In genomic region chr1:28248273-28249012, GRCh38 we compare ENCODE assay signal across 8 cellular contexts. TPM values are rescaled to one million over a fixed set of nuclear protein-coding genes. Genes with fewer than 3 reads are reported as not detected.
A peak's percentile ranks its signal among the peaks of the same experiment; 100 is the strongest.
DNase-seq lines count a peak whose midpoint lies in the region; ATAC-seq and TF ChIP-seq lines count a peak whose summit lies in the region.

No MANE protein-coding gene starts in this region.

- no peak for TF ChIP-seq EP300 in stomach (IDR thresholded peaks at IDR 0.05)

- H3K36me3 ChIP-seq in neuron (ENCODE audit: insufficient read depth, low read length) (no peaks in the 10 kb centered on the region), stomach (no peaks in the 10 kb centered on the region)

- H3K27me3 ChIP-seq in foreskin keratinocyte (no peaks in the 10 kb centered on the region), neuron (ENCODE audit: insufficient read depth, low read length) (no peaks in the 10 kb centered on the region), stomach (no peaks in the 10 kb centered on the region)

- H3K4me1 ChIP-seq in foreskin keratinocyte (peaks cover 32% of the 10 kb centered on the region), neuron (ENCODE audit: insufficient read depth, low read length) (peaks cover 21% of the 10 kb centered on the region), stomach (peaks cover 35 to 73% (median 55%) of the 10 kb centered on the region in 4 donors)

- WGBS in stomach, 5 donors = 1 to 4% (median 2%) methylated on average over 12 of the region's 12 CpGs

- TF ChIP-seq POLR2A in stomach (IDR thresholded peaks at IDR 0.05) = no peak

- H3K27ac ChIP-seq in foreskin keratinocyte = no peak overlapping the region
- H3K27ac ChIP-seq in stomach = peak overlapping the region; percentile 85 to 96 (median 89)

- no peaks in the 10 kb centered on the region for H3K9me3 ChIP-seq in neuron (ENCODE audit: low read length)
- H3K9me3 ChIP-seq in stomach = no peaks in the 10 kb centered on the region

- intact Hi-C loops in stomach (cut with DNase I; ENCODE audit: low total_unique reads) = no loop called here

- DNase-seq in GM04503 (ENCODE audit: low read depth) = peak; percentile 37
- DNase-seq in LoVo (ENCODE audit: low spot score) = peak; percentile 78
- peak; percentile 62 to 64 for DNase-seq in SHP77 (lab: John Stamatoyannopoulos, UW)
- DNase-seq in activated gamma-delta T cell treated with anti-CD3 and anti-CD28 coated beads, Interleukin-2, amount 50 U/mL, for 16 hours (ENCODE audit: low read depth) = peak; percentile 70
- DNase-seq in foreskin keratinocyte = peak; percentile 43 to 70
- peak; percentile 88 for DNase-seq in stomach

- H3K4me3 ChIP-seq in neuron (ENCODE audit: low read length) = peak overlapping the region; percentile 3
- H3K4me3 ChIP-seq in stomach = peak overlapping the region in 3 of 4 donors; percentile 7 to 21 (median 16)

- H2AFZ ChIP-seq in neuron (ENCODE audit: low read depth, low read length) = peak overlapping the region; percentile 10

- TF ChIP-seq CTCF in foreskin keratinocyte (conservative IDR thresholded peaks at IDR 0.05) (peak; percentile 90), stomach (IDR thresholded peaks at IDR 0.05) (peak in 5 of 7 experiments; percentile 76 to 95 (median 90))

- peak; percentile 31 for ATAC-seq in foreskin keratinocyte
- ATAC-seq in HG02763 (IDR thresholded peaks at IDR 0.05; ENCODE audit: unreplicated experiment) = no peak

RNA-seq across cellular contexts. Expression of gene SESN2, which starts 10.9 kb away (rescaled TPM):
- total RNA-seq in foreskin keratinocyte = 13.0 and 15.6 TPM in 2 replicates
- polyA plus RNA-seq in foreskin keratinocyte = 10.3 and 10.8 TPM in 2 replicates
- total RNA-seq in stomach = 10 to 100 TPM in 1 of 5 donors, 1 to 10 TPM in 4; 2.3 to 20.3 (median 3.3) TPM
- 10 to 100 TPM in 1 of 3 donors, 1 to 10 TPM in 2; 6.7 to 11.5 (median 7.9) TPM for polyA plus RNA-seq in stomach

RNA-seq across cellular contexts. Expression of gene ATP5IF1, which starts 12.5 kb away (rescaled TPM):
- 276 and 285 TPM in 2 replicates for total RNA-seq in foreskin keratinocyte
- polyA plus RNA-seq in foreskin keratinocyte = 460 and 472 TPM in 2 replicates
- total RNA-seq in stomach = 100 to 1,000 TPM; 146 to 548 (median 341) TPM
- polyA plus RNA-seq in stomach = 100 to 1,000 TPM; 520 to 559 (median 540) TPM

RNA-seq across cellular contexts. Expression of gene DNAJC8, which starts 15.6 kb away (rescaled TPM):
- total RNA-seq in foreskin keratinocyte (94.8 and 111 TPM in 2 replicates), stomach (100 to 1,000 TPM in 1 of 5 donors, 10 to 100 TPM in 4; 38.4 to 111 (median 79.7) TPM)
- polyA plus RNA-seq in foreskin keratinocyte (116 and 137 TPM in 2 replicates), stomach (10 to 100 TPM; 59.5 to 75.6 (median 73.2) TPM)

Comparison
In these comparisons a context has a peak if more than half of its experiments do, and no peak if none do; other contexts are left out.
1. DNase-seq: peak in every context shown above with its lines; median percentile 88 in stomach; 78 in LoVo; 70 in activated gamma-delta T cell treated with anti-CD3 and anti-CD28 coated beads, Interleukin-2, amount 50 U/mL, for 16 hours; 63 in SHP77; 56 in foreskin keratinocyte; 37 in GM04503.